ENCODE assay signal across 14 cellular contexts in genomic region chr7:95766657-95767056, GRCh38. TPM values are rescaled to one million over a fixed set of nuclear protein-coding genes. Genes with fewer than 3 reads are reported as not detected.
"Had no signal": no experiment of that assay in that cellular context is flagged by ENCODE, and none has a peak within 500 bp of the region (broad histone marks: within the 10 kb centered on the region; RNA-seq: fewer than 3 reads in every experiment).

No MANE protein-coding gene starts in this region.

- H3K36me3 Mint-ChIP-seq: brain, memory B cell, naive B cell had no signal

- H3K9me3 Mint-ChIP-seq: activated CD4-positive, alpha-beta memory T cell treated with anti-CD3 and anti-CD28 coated beads, Interleukin-2, amount 10 ng/mL, durations not matched to agents 7 days and 5 days; memory B cell; neural crest cell had no signal

- H3K27me3 Mint-ChIP-seq: memory B cell had no signal

- H3K27ac Mint-ChIP-seq: activated CD4-positive, alpha-beta memory T cell treated with anti-CD3 and anti-CD28 coated beads, Interleukin-2, amount 10 ng/mL, durations not matched to agents 7 days and 5 days; activated CD8-positive, alpha-beta memory T cell treated with anti-CD3 and anti-CD28 coated beads, Interleukin-2, amount 10 ng/mL, durations not matched to agents 7 days and 5 days; activated naive CD4-positive, alpha-beta T cell treated with anti-CD3 and anti-CD28 coated beads for 36 hours; brain; memory B cell; naive B cell had no signal

- ATAC-seq: activated CD8-positive, alpha-beta memory T cell treated with anti-CD3 and anti-CD28 coated beads, Interleukin-2, amount 10 ng/mL, durations not matched to agents 7 days and 5 days; mucosa of descending colon; right cardiac atrium; stimulated activated naive CD8-positive, alpha-beta T cell treated with anti-CD3 and anti-CD28 coated beads, Interleukin-15, Interleukin-2, amounts not matched to agents 100 U/mL and 50 U/mL, for 24 hours had no signal

- H3K4me3 Mint-ChIP-seq: activated CD4-positive, alpha-beta memory T cell treated with anti-CD3 and anti-CD28 coated beads, Interleukin-2, amount 10 ng/mL, durations not matched to agents 7 days and 5 days; activated CD8-positive, alpha-beta memory T cell treated with anti-CD3 and anti-CD28 coated beads, Interleukin-2, amount 10 ng/mL, durations not matched to agents 7 days and 5 days; activated naive CD4-positive, alpha-beta T cell treated with anti-CD3 and anti-CD28 coated beads for 36 hours; brain; memory B cell; naive B cell; neural crest cell had no signal

- DNase-seq: activated CD4-positive, alpha-beta memory T cell treated with anti-CD3 and anti-CD28 coated beads, Interleukin-2, amount 10 ng/mL, durations not matched to agents 7 days and 5 days; activated CD4-positive, alpha-beta T cell treated with anti-CD3 and anti-CD28 coated beads for 48 hours; activated CD8-positive, alpha-beta memory T cell treated with anti-CD3 and anti-CD28 coated beads, Interleukin-2, amount 10 ng/mL, durations not matched to agents 7 days and 5 days; activated naive CD4-positive, alpha-beta T cell treated with anti-CD3 and anti-CD28 coated beads for 36 hours; caudate nucleus; foreskin fibroblast; mucosa of descending colon; naive B cell; right cardiac atrium; stimulated activated naive CD8-positive, alpha-beta T cell treated with anti-CD3 and anti-CD28 coated beads, Interleukin-15, Interleukin-2, amounts not matched to agents 100 U/mL and 50 U/mL, for 24 hours; substantia nigra had no signal

- H3K4me1 Mint-ChIP-seq: activated CD4-positive, alpha-beta memory T cell treated with anti-CD3 and anti-CD28 coated beads, Interleukin-2, amount 10 ng/mL, durations not matched to agents 7 days and 5 days; brain; memory B cell; neural crest cell had no signal

RNA-seq across cellular contexts. Expression of gene DYNC1I1, which starts 5.7 kb away (rescaled TPM):
- total RNA-seq: activated CD4-positive, alpha-beta memory T cell treated with anti-CD3 and anti-CD28 coated beads, Interleukin-2, amount 10 ng/mL, durations not matched to agents 7 days and 5 days; activated CD8-positive, alpha-beta memory T cell treated with anti-CD3 and anti-CD28 coated beads, Interleukin-2, amount 10 ng/mL, durations not matched to agents 7 days and 5 days; activated naive CD4-positive, alpha-beta T cell treated with anti-CD3 and anti-CD28 coated beads for 36 hours had no signal
